1 cellular context compared by ENCODE assay signal in genomic region chr17:62098623-62099231, GRCh38.
TF ChIP-seq lines count a peak whose summit lies in the region.

No MANE protein-coding gene starts in this region.

TF ChIP-seq in GM12878, 131 proteins besides CTCF, POLR2A, EP300 and RAD21 (continued from another document):
- peak; percentile 9 for TF ChIP-seq BCL3 (IDR thresholded peaks at IDR 0.05; ENCODE audit: borderline replicate concordance, insufficient read depth, low read depth, low read length, poor library complexity, severe bottlenecking)
- peak; percentile 79 for TF ChIP-seq EED (IDR thresholded peaks at IDR 0.05; ENCODE audit: low read depth)
- peak; percentile 58; the same call in 1 of the 2 replicates for TF ChIP-seq CBFB (IDR thresholded peaks at IDR 0.05; ENCODE audit: low read depth)
- peak; percentile 51; the same call in 2 of the 3 replicates for TF ChIP-seq POU2F2 (IDR thresholded peaks at IDR 0.05; ENCODE audit: borderline replicate concordance, low read depth, low read length)
- 0 out of 2 replicates have a peak, but pooled peaks have one; percentile 47 for TF ChIP-seq RBBP5 (conservative IDR thresholded peaks at IDR 0.05)
- no peak for TF ChIP-seq HDAC6 (IDR thresholded peaks at IDR 0.05; ENCODE audit: unreplicated experiment)
- peak; percentile 99 for TF ChIP-seq NR2F1 (conservative IDR thresholded peaks at IDR 0.05)
- peak; percentile 86 for TF ChIP-seq IRF4 (IDR thresholded peaks at IDR 0.05; ENCODE audit: low read depth, low read length)
- TF ChIP-seq CHD4 (IDR thresholded peaks at IDR 0.05), result no peak
- TF ChIP-seq ZNF592 (IDR thresholded peaks at IDR 0.05), result no peak
- TF ChIP-seq POLR2AphosphoS5 (IDR thresholded peaks at IDR 0.05; ENCODE audit: low read length), result 0 out of 2 replicates have a peak, but pooled peaks have one; percentile 23
- TF ChIP-seq MEF2A (IDR thresholded peaks at IDR 0.05; ENCODE audit: insufficient read depth, low read depth, low read length), result 0 out of 2 replicates have a peak, but pooled peaks have one; percentile 11
- peak; percentile 65; the same call in 1 of the 2 replicates for TF ChIP-seq ZBED1 (IDR thresholded peaks at IDR 0.05; ENCODE audit: borderline replicate concordance)
- TF ChIP-seq FOXM1 (IDR thresholded peaks at IDR 0.05; ENCODE audit: low read depth, low read length), result peak; percentile 80
- TF ChIP-seq ZSCAN29 (IDR thresholded peaks at IDR 0.05), result no peak
- no peak for TF ChIP-seq KDM1A (IDR thresholded peaks at IDR 0.05; ENCODE audit: borderline replicate concordance)
- no peak for TF ChIP-seq SUPT20H (IDR thresholded peaks at IDR 0.05; ENCODE audit: borderline replicate concordance, control insufficient read depth, low read depth, low read length)
- peak in 1 of 2 experiments; percentile 94; a peak in 2 of 4 replicates for TF ChIP-seq ETV6 (conservative IDR thresholded peaks at IDR 0.05 in 1 of 2, IDR thresholded peaks at IDR 0.05 in 1 of 2; ENCODE audit: borderline replicate concordance in 1 of 2, low read depth in 1 of 2)
- TF ChIP-seq YY1 (IDR thresholded peaks at IDR 0.05; ENCODE audit: low read depth, low read length), result peak; percentile 82
